ENCODE assay signal across 10 cellular contexts in genomic region chr9:93060746-93061259, GRCh38. TPM values are rescaled to one million over a fixed set of nuclear protein-coding genes. Genes with fewer than 3 reads are reported as not detected.
A peak's percentile ranks its signal among the peaks of the same experiment; 100 is the strongest.
DNase-seq lines count a peak whose midpoint lies in the region; ATAC-seq and TF ChIP-seq lines count a peak whose summit lies in the region.
"Had no signal": no experiment of that assay in that cellular context is flagged by ENCODE, and none has a peak within 500 bp of the region (broad histone marks: within the 10 kb centered on the region; RNA-seq: fewer than 3 reads in every experiment).

No MANE protein-coding gene starts in this region.

- peak overlapping the region; percentile 100 for H3K27ac Mint-ChIP-seq in CD4-positive, alpha-beta T cell
- H3K27ac Mint-ChIP-seq in activated naive CD4-positive, alpha-beta T cell treated with anti-CD3 and anti-CD28 coated beads, Interleukin-2, amount 50 U/mL, for 72 hours, result peak overlapping the region; percentile 97
- peak overlapping the region; percentile 93 to 100 (median 100) for H3K27ac Mint-ChIP-seq in naive thymus-derived CD8-positive, alpha-beta T cell

- peaks cover 16 to 35% (median 30%) of the 10 kb centered on the region in 4 donors for H3K4me1 ChIP-seq in upper lobe of left lung

- POLR2A ChIA-PET in CD4-positive, alpha-beta T cell (lab: Charles Lee), result interaction anchor here (0.8 to 4.5 kb wide), 15 partner anchors 10 to 107 kb away, joined by 3 to 55 read pairs (median 7); partner anchors contain the start of genes CARD19 and NINJ1
- POLR2A ChIA-PET in naive thymus-derived CD8-positive, alpha-beta T cell (lab: Charles Lee), result interaction anchor here (0.6 to 23.1 kb wide), 13 partner anchors 10 to 106 kb away, joined by 3 to 608 read pairs (median 10); partner anchors contain the start of gene CARD19

- no peak for ATAC-seq in CD4-positive, alpha-beta T cell (ENCODE audit: poor library complexity)
- ATAC-seq in activated naive CD4-positive, alpha-beta T cell treated with anti-CD3 and anti-CD28 coated beads, Interleukin-2, amount 50 U/mL, for 72 hours, result no peak
- ATAC-seq in naive thymus-derived CD8-positive, alpha-beta T cell, result no peak
- no peak for ATAC-seq in upper lobe of left lung (ENCODE audit: low FRiP score in 2 of 2)
- ATAC-seq in HG02981 (IDR thresholded peaks at IDR 0.05; ENCODE audit: unreplicated experiment), result no peak

- H3K9me3 Mint-ChIP-seq in CD4-positive, alpha-beta T cell, result no peaks in the 10 kb centered on the region
- H3K9me3 Mint-ChIP-seq in activated naive CD4-positive, alpha-beta T cell treated with anti-CD3 and anti-CD28 coated beads, Interleukin-2, amount 50 U/mL, for 72 hours, result no peaks in the 10 kb centered on the region
- no peaks in the 10 kb centered on the region for H3K9me3 Mint-ChIP-seq in naive thymus-derived CD8-positive, alpha-beta T cell

- no peaks in the 10 kb centered on the region for H3K27me3 ChIP-seq in CD4-positive, alpha-beta T cell (ENCODE audit: control insufficient read depth, insufficient read depth, low read length)
- H3K27me3 ChIP-seq in upper lobe of left lung, result no peaks in the 10 kb centered on the region

- DNase-seq in CD4-positive, alpha-beta T cell, result no peak
- DNase-seq in HS-5 (ENCODE audit: low read depth) (peak; percentile 61), NCI-H2107 (lab: John Stamatoyannopoulos, UW) (no peak), upper lobe of left lung (no peak), inferior parietal cortex (ENCODE audit: extremely low spot score) (no peak)
- no peak for DNase-seq in activated naive CD4-positive, alpha-beta T cell treated with anti-CD3 and anti-CD28 coated beads, Interleukin-2, amount 50 U/mL, for 72 hours (ENCODE audit: low spot score in 2 of 2)
- peak in 1 of 10 donors; percentile 47 for DNase-seq in naive thymus-derived CD8-positive, alpha-beta T cell
- DNase-seq: DMS79 had no signal

- peak overlapping the region; percentile 90 for H3K27ac ChIP-seq in CD4-positive, alpha-beta T cell (ENCODE audit: low read depth, low read length)
- H3K27ac ChIP-seq in upper lobe of left lung, result peak overlapping the region in 1 of 4 donors; percentile 6

- intact Hi-C loops in CD4-positive, alpha-beta T cell (cut with DNase I, micrococcal nuclease), result loop anchor here (1.0 to 5.0 kb wide), 2 partner anchors 33 to 94 kb away; no protein-coding TSS in a partner anchor

- WGBS in upper lobe of left lung, 2 donors, result 70 to 85% methylated on average over 8 of the region's 8 CpGs

- no peak overlapping the region for H3K4me3 ChIP-seq in upper lobe of left lung

- no peaks in the 10 kb centered on the region for H3K36me3 ChIP-seq in upper lobe of left lung

- no peak for TF ChIP-seq CTCF in CD4-positive, alpha-beta T cell (IDR thresholded peaks at IDR 0.05)
- no peak for TF ChIP-seq CTCF in upper lobe of left lung (IDR thresholded peaks at IDR 0.05)

- CTCF ChIA-PET in CD4-positive, alpha-beta T cell (lab: Charles Lee), result interaction anchor here (1.2 to 1.6 kb wide), 2 partner anchors 35 to 40 kb away, joined by 3 to 5 read pairs; no protein-coding TSS in a partner anchor

- TF ChIP-seq EP300 in upper lobe of left lung (IDR thresholded peaks at IDR 0.05), result no peak

- TF ChIP-seq POLR2A in upper lobe of left lung (IDR thresholded peaks at IDR 0.05), result no peak

- H3K9me3 ChIP-seq in CD4-positive, alpha-beta T cell (ENCODE audit: control insufficient read depth, low read length), result no peaks in the 10 kb centered on the region
- H3K9me3 ChIP-seq in upper lobe of left lung, result no peaks in the 10 kb centered on the region

- H3K27me3 Mint-ChIP-seq in CD4-positive, alpha-beta T cell, result no peaks in the 10 kb centered on the region
- no peaks in the 10 kb centered on the region for H3K27me3 Mint-ChIP-seq in naive thymus-derived CD8-positive, alpha-beta T cell

- peak overlapping the region; percentile 96 for H3K4me3 Mint-ChIP-seq in CD4-positive, alpha-beta T cell
- peak overlapping the region; percentile 85 to 96 (median 92) for H3K4me3 Mint-ChIP-seq in naive thymus-derived CD8-positive, alpha-beta T cell

- H3K4me1 Mint-ChIP-seq in CD4-positive, alpha-beta T cell (ENCODE audit: low read depth), result peaks cover 89% of the 10 kb centered on the region
- peaks cover 47 to 83% (median 78%) of the 10 kb centered on the region in 4 donors for H3K4me1 Mint-ChIP-seq in naive thymus-derived CD8-positive, alpha-beta T cell

- peaks cover 53% of the 10 kb centered on the region for H3K36me3 Mint-ChIP-seq in CD4-positive, alpha-beta T cell (ENCODE audit: low read depth)
- peaks cover 31 to 41% of the 10 kb centered on the region in 2 donors for H3K36me3 Mint-ChIP-seq in activated naive CD4-positive, alpha-beta T cell treated with anti-CD3 and anti-CD28 coated beads, Interleukin-2, amount 50 U/mL, for 72 hours
- peaks cover 0 to 6% (median 0%) of the 10 kb centered on the region in 3 donors for H3K36me3 Mint-ChIP-seq in naive thymus-derived CD8-positive, alpha-beta T cell

RNA-seq across cellular contexts. Expression of gene SUSD3, which starts 2.3 kb away (rescaled TPM):
- total RNA-seq in CD4-positive, alpha-beta T cell, result 10 to 100 TPM; 33.9 to 35.6 TPM
- 10 to 100 TPM; 70.7 to 81.9 TPM for total RNA-seq in activated naive CD4-positive, alpha-beta T cell treated with anti-CD3 and anti-CD28 coated beads, Interleukin-2, amount 50 U/mL, for 72 hours
- 10 to 100 TPM; 62.1 to 64.0 TPM for total RNA-seq in naive thymus-derived CD8-positive, alpha-beta T cell
- polyA plus RNA-seq in naive thymus-derived CD8-positive, alpha-beta T cell, result 100 to 1,000 TPM in 2 of 3 donors, 10 to 100 TPM in 1; 86.7 to 208 (median 145) TPM
- total RNA-seq in upper lobe of left lung, result 10 to 100 TPM in 1 of 6 donors, 1 to 10 TPM in 5; 3.9 to 17.8 (median 5.2) TPM
- total RNA-seq: dermis microvascular lymphatic vessel endothelial cell had no signal

RNA-seq across cellular contexts. Expression of gene CARD19, which starts 35.2 kb away (rescaled TPM):
- total RNA-seq in CD4-positive, alpha-beta T cell, result 10 to 100 TPM; 38.8 to 39.2 TPM
- total RNA-seq in activated naive CD4-positive, alpha-beta T cell treated with anti-CD3 and anti-CD28 coated beads, Interleukin-2, amount 50 U/mL, for 72 hours, result 10 to 100 TPM; 58.1 to 82.6 TPM
- total RNA-seq in naive thymus-derived CD8-positive, alpha-beta T cell, result 10 to 100 TPM; 68.9 to 71.2 TPM
- 10 to 100 TPM; 56.3 to 62.9 (median 56.9) TPM for polyA plus RNA-seq in naive thymus-derived CD8-positive, alpha-beta T cell
- 10 to 100 TPM; 34.7 to 92.3 (median 41.7) TPM for total RNA-seq in upper lobe of left lung
